In genomic region chr1:58768971-58769808, GRCh38 we compare ENCODE assay signal across 8 cellular contexts. TPM values are rescaled to one million over a fixed set of nuclear protein-coding genes. Genes with fewer than 3 reads are reported as not detected.
DNase-seq lines count a peak whose midpoint lies in the region; ATAC-seq and TF ChIP-seq lines count a peak whose summit lies in the region.

No MANE protein-coding gene starts in this region.

- no peaks in the 10 kb centered on the region for H3K9me3 Mint-ChIP-seq in activated naive CD8-positive, alpha-beta T cell treated with anti-CD3 and anti-CD28 coated beads, Interleukin-2, amount 10 ng/mL, durations not matched to agents 7 days and 5 days

- intact Hi-C loops in psoas muscle (cut with DNase I): loop anchor here in 1 of 2 donors (1.0 kb wide), 1 partner anchor 29 kb away; no protein-coding TSS in a partner anchor

- H3K4me1 ChIP-seq in cardiac muscle cell (ENCODE audit: low read depth) (peaks cover 6% of the 10 kb centered on the region), psoas muscle (peaks cover 25% of the 10 kb centered on the region)

- H3K4me3 ChIP-seq in AG04449 (ENCODE audit: low read depth, low read length) (no peak overlapping the region), cardiac muscle cell (no peak overlapping the region), psoas muscle (no peak overlapping the region)

- in situ Hi-C loops in GM13976 (cut with MboI; ENCODE audit: low sequenced_read_pairs, unreplicated experiment): no loop called here

- H3K9me3 ChIP-seq in cardiac muscle cell (ENCODE audit: low read depth) (no peaks in the 10 kb centered on the region), psoas muscle (no peaks in the 10 kb centered on the region)

- peak; percentile 76 for TF ChIP-seq CTCF in AG04449 (IDR thresholded peaks at IDR 0.05; ENCODE audit: insufficient read depth, low read length, missing control alignments)
- TF ChIP-seq CTCF in GM13976 (IDR thresholded peaks at IDR 0.05; ENCODE audit: borderline replicate concordance, control extremely low read depth, extremely low read depth, insufficient read depth, missing control alignments): peak; percentile 37
- TF ChIP-seq CTCF in cardiac muscle cell (IDR thresholded peaks at IDR 0.05; ENCODE audit: low read depth, low read length): peak; percentile 80
- peak; percentile 91 for TF ChIP-seq CTCF in psoas muscle (IDR thresholded peaks at IDR 0.05)

- no peak for DNase-seq in AG04449 (ENCODE audit: low read depth, low spot score)
- no peak for DNase-seq in GM13976 (ENCODE audit: low spot score)
- peak; percentile 8 for DNase-seq in NCI-H82 treated with DMSO at 0.1 percent for 48 hours (lab: John Stamatoyannopoulos, UW; ENCODE audit: unreplicated experiment)
- peak; percentile 62 for DNase-seq in activated naive CD8-positive, alpha-beta T cell treated with anti-CD3 and anti-CD28 coated beads, Interleukin-2, amount 10 ng/mL, durations not matched to agents 7 days and 5 days
- peak; percentile 77 to 78 for DNase-seq in cardiac muscle cell (ENCODE audit: low read depth in 1 of 2, low spot score in 1 of 2)
- peak; percentile 80 to 86 for DNase-seq in psoas muscle

- no peak for ATAC-seq in activated naive CD8-positive, alpha-beta T cell treated with anti-CD3 and anti-CD28 coated beads, Interleukin-2, amount 10 ng/mL, durations not matched to agents 7 days and 5 days (ENCODE audit: low read depth)
- ATAC-seq in psoas muscle: peak; percentile 43 to 79 (median 58)
- ATAC-seq in HG03432 (IDR thresholded peaks at IDR 0.05; ENCODE audit: unreplicated experiment): no peak
- ATAC-seq in GM21447 (IDR thresholded peaks at IDR 0.05; ENCODE audit: unreplicated experiment): no peak

- POLR2A ChIA-PET in AG04449 (lab: Yijun Ruan, JAX): no interaction called here
- POLR2A ChIA-PET in activated naive CD8-positive, alpha-beta T cell treated with anti-CD3 and anti-CD28 coated beads, Interleukin-2, amount 10 ng/mL, durations not matched to agents 7 days and 5 days (lab: Charles Lee): interaction anchor here (1.1 kb wide), 1 partner anchor 15 kb away, joined by 3 read pairs; the partner anchor contains the start of gene JUN

- 39 to 47% (median 40%) methylated on average over 22 of the region's 22 CpGs for WGBS in psoas muscle, 3 donors

- H3K27me3 ChIP-seq in cardiac muscle cell: no peaks in the 10 kb centered on the region
- H3K27me3 ChIP-seq in psoas muscle (ENCODE audit: insufficient read depth in 3 of 3, low read length in 2 of 3): no peaks in the 10 kb centered on the region

- H3K36me3 Mint-ChIP-seq in activated naive CD8-positive, alpha-beta T cell treated with anti-CD3 and anti-CD28 coated beads, Interleukin-2, amount 10 ng/mL, durations not matched to agents 7 days and 5 days: peaks cover 2% of the 10 kb centered on the region

- no peak overlapping the region for H3K27ac Mint-ChIP-seq in activated naive CD8-positive, alpha-beta T cell treated with anti-CD3 and anti-CD28 coated beads, Interleukin-2, amount 10 ng/mL, durations not matched to agents 7 days and 5 days

- H3K36me3 ChIP-seq in cardiac muscle cell (no peaks in the 10 kb centered on the region), psoas muscle (ENCODE audit: insufficient read depth in 1 of 2, low read depth in 1 of 2) (no peaks in the 10 kb centered on the region)

- no peak overlapping the region for H3K27ac ChIP-seq in cardiac muscle cell
- no peak overlapping the region for H3K27ac ChIP-seq in psoas muscle

- no peak overlapping the region for H3K4me3 Mint-ChIP-seq in activated naive CD8-positive, alpha-beta T cell treated with anti-CD3 and anti-CD28 coated beads, Interleukin-2, amount 10 ng/mL, durations not matched to agents 7 days and 5 days

- CTCF ChIA-PET in AG04449 (lab: Yijun Ruan, JAX): interaction anchor here (0.8 to 4.3 kb wide), 16 partner anchors 9 to 1009 kb away, joined by 3 to 71 read pairs (median 4); partner anchors contain the start of gene MYSM1

- peaks cover 11% of the 10 kb centered on the region for H3K27me3 Mint-ChIP-seq in activated naive CD8-positive, alpha-beta T cell treated with anti-CD3 and anti-CD28 coated beads, Interleukin-2, amount 10 ng/mL, durations not matched to agents 7 days and 5 days

- peaks cover 5% of the 10 kb centered on the region for H3K4me1 Mint-ChIP-seq in activated naive CD8-positive, alpha-beta T cell treated with anti-CD3 and anti-CD28 coated beads, Interleukin-2, amount 10 ng/mL, durations not matched to agents 7 days and 5 days

RNA-seq across cellular contexts. Expression of gene JUN, which starts 14.7 kb away (rescaled TPM):
- 10 to 100 TPM; 73.4 to 75.7 TPM for total RNA-seq in activated naive CD8-positive, alpha-beta T cell treated with anti-CD3 and anti-CD28 coated beads, Interleukin-2, amount 10 ng/mL, durations not matched to agents 7 days and 5 days
- total RNA-seq in cardiac muscle cell (77.9 and 126 TPM in 2 replicates), psoas muscle (100 to 1,000 TPM in 3 of 4 donors, 10 to 100 TPM in 1; 93.8 to 213 (median 164) TPM)
- polyA plus RNA-seq in cardiac muscle cell (25.0 and 29.3 TPM in 2 replicates), psoas muscle (100 to 1,000 TPM in 1 of 3 donors, 10 to 100 TPM in 2; 40.1 to 137 (median 60.0) TPM)

Comparison
In these comparisons a context has a peak if more than half of its experiments do, and no peak if none do; other contexts are left out.
1. DNase-seq: peak in NCI-H82 treated with DMSO at 0.1 percent for 48 hours (single experiment), activated naive CD8-positive, alpha-beta T cell treated with anti-CD3 and anti-CD28 coated beads, Interleukin-2, amount 10 ng/mL, durations not matched to agents 7 days and 5 days (single experiment), cardiac muscle cell (2 of 2) and psoas muscle (2 of 2); none in AG04449 (single experiment) and GM13976 (single experiment).
2. CTCF ChIP-seq: peak in every context shown above with its lines; median percentile 91 in psoas muscle; 80 in cardiac muscle cell; 76 in AG04449; 37 in GM13976.
3. ATAC-seq: peak in psoas muscle (4 of 4); none in activated naive CD8-positive, alpha-beta T cell treated with anti-CD3 and anti-CD28 coated beads, Interleukin-2, amount 10 ng/mL, durations not matched to agents 7 days and 5 days (single experiment), HG03432 (single experiment) and GM21447 (single experiment).